Comparison of ENCODE assay signal across 8 cellular contexts in genomic region chr11:66510271-66510989, GRCh38. TPM values are rescaled to one million over a fixed set of nuclear protein-coding genes. Genes with fewer than 3 reads are reported as not detected.
DNase-seq lines count a peak whose midpoint lies in the region; ATAC-seq, FAIRE-seq and TF ChIP-seq lines count a peak whose summit lies in the region.

Gene BBS1, plus strand, starts transcription at chr11:66510635. Its CDS starts 25 bp downstream, at chr11:66510660.

- WGBS in small intestine, 3 donors, result 1 to 2% (median 1%) methylated on average over 31 of the region's 31 CpGs

- H3K27ac ChIP-seq in WERI-Rb-1, result peak within 1 kb of the TSS; percentile 85
- H3K27ac ChIP-seq in small intestine (ENCODE audit: low read depth in 1 of 2, low read length in 1 of 2), result peak within 1 kb of the TSS in 1 of 2 donors; percentile 8

- H3K9me3 ChIP-seq in WERI-Rb-1 (ENCODE audit: severe bottlenecking), result no peaks in the 10 kb centered on the region
- H3K9me3 ChIP-seq in small intestine (ENCODE audit: control insufficient read depth, low read depth), result no peaks in the 10 kb centered on the region

- peak within 1 kb of the TSS; percentile 94 for H3K4me3 ChIP-seq in WERI-Rb-1 (ENCODE audit: low read depth, low read length)
- peak within 1 kb of the TSS; percentile 65 to 68 for H3K4me3 ChIP-seq in small intestine (ENCODE audit: low read depth in 1 of 2, low read length in 2 of 2)

- DNase-seq in GM13976 (ENCODE audit: low spot score) (peak; percentile 93), NCI-H2171 (lab: John Stamatoyannopoulos, UW) (peak; percentile 87), WERI-Rb-1 (peak; percentile 88), T47D (ENCODE audit: low read depth in 1 of 2, low spot score in 1 of 2) (peak; percentile 77 to 88), iPS-NIHi7 (ENCODE audit: extremely low spot score) (peak; percentile 98), small intestine (peak; percentile 84), cortex of kidney (lab: John Stamatoyannopoulos, UW) (no peak)

- H3K36me3 ChIP-seq in WERI-Rb-1, result peaks cover 46% of the 10 kb centered on the region
- peaks cover 0 to 3% of the 10 kb centered on the region in 2 donors for H3K36me3 ChIP-seq in small intestine (ENCODE audit: control insufficient read depth in 2 of 2, insufficient read depth in 2 of 2, low read length in 2 of 2)

- no peak for FAIRE-seq in small intestine (lab: Jason Lieb, UNC)

- peak; percentile 77 for ATAC-seq in HG02970 (IDR thresholded peaks at IDR 0.05; ENCODE audit: low FRiP score, unreplicated experiment)

- no peak for TF ChIP-seq CTCF in GM13976 (IDR thresholded peaks at IDR 0.05; ENCODE audit: borderline replicate concordance, control extremely low read depth, extremely low read depth, insufficient read depth, missing control alignments)
- TF ChIP-seq CTCF in WERI-Rb-1 (IDR thresholded peaks at IDR 0.05; ENCODE audit: low read depth, low read length), result no peak

- H3K27me3 ChIP-seq in WERI-Rb-1 (ENCODE audit: insufficient read depth, low read depth, severe bottlenecking) (no peaks in the 10 kb centered on the region), small intestine (ENCODE audit: control insufficient read depth in 2 of 2, insufficient read depth in 2 of 2, low read length in 2 of 2) (no peaks in the 10 kb centered on the region)

- peaks cover 0 to 8% of the 10 kb centered on the region in 2 donors for H3K4me1 ChIP-seq in small intestine (ENCODE audit: control insufficient read depth in 2 of 2, insufficient read depth in 1 of 2, low read depth in 1 of 2, low read length in 1 of 2)

- in situ Hi-C loops in GM13976 (cut with MboI; ENCODE audit: low sequenced_read_pairs, unreplicated experiment) (no loop called here), T47D (cut with HindIII; ENCODE audit: low pct_unique_long_range_greater_than_20kb, low sequenced_read_pairs) (no loop called here)

RNA-seq across cellular contexts. Expression of gene BBS1, which starts in this region (rescaled TPM):
- 10 to 100 TPM in 1 of 3 donors, 1 to 10 TPM in 2; 3.8 to 11.6 (median 4.2) TPM for polyA plus RNA-seq in small intestine
